Comparison of ENCODE assay signal across 27 cellular contexts in the genomic region with DNA sequence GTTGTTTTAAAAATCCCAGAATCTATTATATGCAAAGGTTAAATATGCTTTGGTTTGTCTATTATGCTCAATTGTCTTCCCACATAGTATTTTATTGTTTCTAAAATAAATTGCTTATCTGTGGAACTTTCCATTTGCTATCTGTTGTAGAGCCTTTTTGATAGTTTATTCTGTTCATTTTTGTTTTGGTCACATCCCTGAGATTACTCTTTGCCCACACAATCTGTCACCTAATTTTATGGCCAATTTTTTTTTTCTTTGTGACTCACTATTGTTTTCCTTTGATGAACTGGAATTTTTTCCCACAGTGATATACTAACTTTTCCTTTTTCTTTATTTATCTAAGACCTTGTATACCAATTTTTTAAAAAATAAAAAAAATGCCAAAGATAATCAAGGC.
"Had no signal": no experiment of that assay in that cellular context is flagged by ENCODE, and none has a peak within 500 bp of the region (broad histone marks: within the 10 kb centered on the region; RNA-seq: fewer than 3 reads in every experiment).

No MANE protein-coding gene starts in this region.

- FAIRE-seq: astrocyte, TTC549 had no signal

- DNase-seq: activated CD4-positive, alpha-beta memory T cell treated with anti-CD3 and anti-CD28 coated beads, Interleukin-2, amount 10 ng/mL, durations not matched to agents 7 days and 5 days; activated CD4-positive, alpha-beta T cell treated with anti-CD3 and anti-CD28 coated beads for 36 hours; activated CD4-positive, alpha-beta T cell treated with anti-CD3 and anti-CD28 coated beads, Interleukin-2, amount 50 U/mL, for 1 hour; activated gamma-delta T cell; activated naive CD4-positive, alpha-beta T cell treated with anti-CD3 and anti-CD28 coated beads for 36 hours; activated T-cell treated with anti-CD3 and anti-CD28 coated beads for 4 hours; activated T-cell treated with anti-CD3 and anti-CD28 coated beads, Interleukin-2, amount 50 U/mL, for 48 hours; amygdala; Kasumi-1; KBM-7; NCI-H1048; NCI-H2107; NCI-H524 treated with DMSO at 0.1 percent for 48 hours; NK-92 treated with Interleukin-12 subunit alpha and Interleukin-12 subunit beta, amount 100 ng/mL, for 24 hours; OCI-M1; RPMI8226; T-cell; T-helper 2 cell; T1000 had no signal

- H3K4me1 Mint-ChIP-seq: activated CD4-positive, alpha-beta memory T cell treated with anti-CD3 and anti-CD28 coated beads, Interleukin-2, amount 10 ng/mL, durations not matched to agents 7 days and 5 days; activated CD4-positive, alpha-beta T cell treated with anti-CD3 and anti-CD28 coated beads for 36 hours; activated T-helper 17 cell treated with anti-CD3 and anti-CD28 coated beads, Interleukin-2, amount 50 U/mL, for 72 hours; central memory CD8-positive, alpha-beta T cell; T-cell had no signal

- H3K4me3 Mint-ChIP-seq: activated CD4-positive, alpha-beta memory T cell treated with anti-CD3 and anti-CD28 coated beads, Interleukin-2, amount 10 ng/mL, durations not matched to agents 7 days and 5 days; activated CD4-positive, alpha-beta T cell treated with anti-CD3 and anti-CD28 coated beads for 36 hours; activated naive CD4-positive, alpha-beta T cell treated with anti-CD3 and anti-CD28 coated beads for 36 hours; activated naive CD8-positive, alpha-beta T cell; activated T-helper 17 cell treated with anti-CD3 and anti-CD28 coated beads, Interleukin-2, amount 50 U/mL, for 72 hours; brain; central memory CD8-positive, alpha-beta T cell; T-cell had no signal

- H3K4me3 ChIP-seq: SK-N-MC had no signal

- H3K27me3 Mint-ChIP-seq: activated CD4-positive, alpha-beta memory T cell treated with anti-CD3 and anti-CD28 coated beads, Interleukin-2, amount 10 ng/mL, durations not matched to agents 7 days and 5 days; activated CD4-positive, alpha-beta T cell treated with anti-CD3 and anti-CD28 coated beads for 36 hours; activated naive CD8-positive, alpha-beta T cell; activated T-helper 17 cell treated with anti-CD3 and anti-CD28 coated beads, Interleukin-2, amount 50 U/mL, for 72 hours; central memory CD8-positive, alpha-beta T cell; T-cell had no signal

- H3K27ac ChIP-seq: SK-N-MC, VCaP had no signal

- H3K27ac Mint-ChIP-seq: activated CD4-positive, alpha-beta memory T cell treated with anti-CD3 and anti-CD28 coated beads, Interleukin-2, amount 10 ng/mL, durations not matched to agents 7 days and 5 days; activated CD4-positive, alpha-beta T cell treated with anti-CD3 and anti-CD28 coated beads for 36 hours; activated naive CD4-positive, alpha-beta T cell treated with anti-CD3 and anti-CD28 coated beads for 36 hours; activated naive CD8-positive, alpha-beta T cell; activated T-helper 17 cell treated with anti-CD3 and anti-CD28 coated beads, Interleukin-2, amount 50 U/mL, for 72 hours; brain; T-cell had no signal

- H3K36me3 Mint-ChIP-seq: activated naive CD8-positive, alpha-beta T cell; brain; T-cell had no signal

- H3K9me3 Mint-ChIP-seq: activated CD4-positive, alpha-beta memory T cell treated with anti-CD3 and anti-CD28 coated beads, Interleukin-2, amount 10 ng/mL, durations not matched to agents 7 days and 5 days; brain had no signal
